1 cellular context compared by ENCODE assay signal in genomic region chr19:16111160-16111908, GRCh38.
TF ChIP-seq lines count a peak whose summit lies in the region.

Gene RAB8A (plus strand): TSS chr19:16111889. CDS start chr19:16111902, 13 bp downstream.

TF ChIP-seq in H1, 55 proteins besides CTCF, POLR2A, EP300 and RAD21:
- TF ChIP-seq HDAC2 (IDR thresholded peaks at IDR 0.05; ENCODE audit: borderline replicate concordance in 1 of 2, low read depth in 2 of 2, low read length in 2 of 2): no peak
- no peak for TF ChIP-seq TAF7 (optimal IDR thresholded peaks at IDR 0.05; ENCODE audit: borderline replicate concordance, low read depth, low read length)
- no peak for TF ChIP-seq EZH2 (IDR thresholded peaks at IDR 0.05; ENCODE audit: low read depth, low read length, severe bottlenecking)
- TF ChIP-seq GABPA (IDR thresholded peaks at IDR 0.05; ENCODE audit: borderline replicate concordance, insufficient read depth, low read length): peak; percentile 46; the same call in 1 of the 2 replicates
- TF ChIP-seq BCL11A (IDR thresholded peaks at IDR 0.05; ENCODE audit: low read depth in 2 of 2, low read length in 2 of 2): no peak
- peak; percentile 98 for TF ChIP-seq E2F6 (IDR thresholded peaks at IDR 0.05)
- TF ChIP-seq ZNF274 (IDR thresholded peaks at IDR 0.05; ENCODE audit: borderline replicate concordance, extremely low read depth, low read length): no peak
- no peak for TF ChIP-seq CTBP2 (IDR thresholded peaks at IDR 0.05; ENCODE audit: borderline replicate concordance, insufficient read depth, insufficient read length, low read length)
- no peak for TF ChIP-seq ATF3 (IDR thresholded peaks at IDR 0.05; ENCODE audit: insufficient read depth, low read depth, low read length)
- TF ChIP-seq ATF2 (IDR thresholded peaks at IDR 0.05; ENCODE audit: low read length): no peak
- no peak for TF ChIP-seq RNF2 (IDR thresholded peaks at IDR 0.05; ENCODE audit: borderline replicate concordance, low read depth, low read length, missing control alignments, poor library complexity, severe bottlenecking)
- TF ChIP-seq ASH2L (IDR thresholded peaks at IDR 0.05; ENCODE audit: low read length): no peak
- TF ChIP-seq PHF8 (conservative IDR thresholded peaks at IDR 0.05; ENCODE audit: low read depth, low read length): no peak; the same call in 1 of the 2 replicates
- no peak for TF ChIP-seq TCF12 (IDR thresholded peaks at IDR 0.05; ENCODE audit: low read depth, low read length)
- TF ChIP-seq RFX5 (IDR thresholded peaks at IDR 0.05; ENCODE audit: borderline replicate concordance, low read depth, low read length): no peak
- no peak for TF ChIP-seq TEAD4 (IDR thresholded peaks at IDR 0.05; ENCODE audit: low read depth, low read length)
- no peak for TF ChIP-seq GTF2F1 (IDR thresholded peaks at IDR 0.05; ENCODE audit: borderline replicate concordance, low read depth, low read length)
- TF ChIP-seq TBP (IDR thresholded peaks at IDR 0.05; ENCODE audit: low read depth, low read length): peak; percentile 74; the same call in 1 of the 2 replicates
- TF ChIP-seq KDM4A (IDR thresholded peaks at IDR 0.05; ENCODE audit: low read depth, low read length, severe bottlenecking): peak; percentile 19
- no peak for TF ChIP-seq SRF (IDR thresholded peaks at IDR 0.05; ENCODE audit: low read depth, low read length)
- TF ChIP-seq SP4 (IDR thresholded peaks at IDR 0.05; ENCODE audit: low read length): peak; percentile 80; the same call in 1 of the 2 replicates
- TF ChIP-seq JUN (IDR thresholded peaks at IDR 0.05; ENCODE audit: low read depth, low read length): no peak
- TF ChIP-seq POLR2AphosphoS5 (IDR thresholded peaks at IDR 0.05; ENCODE audit: low read depth, low read length): peak; percentile 71
- TF ChIP-seq NANOG (IDR thresholded peaks at IDR 0.05; ENCODE audit: insufficient read depth, low read depth, low read length, poor library complexity, severe bottlenecking): no peak
- peak; percentile 92 for TF ChIP-seq CHD2 (IDR thresholded peaks at IDR 0.05; ENCODE audit: low read length)
- no peak for TF ChIP-seq CHD7 (IDR thresholded peaks at IDR 0.05; ENCODE audit: insufficient replicate concordance, low read length)
- TF ChIP-seq BRCA1 (IDR thresholded peaks at IDR 0.05; ENCODE audit: low read depth, low read length): no peak
- TF ChIP-seq YY1 (IDR thresholded peaks at IDR 0.05; ENCODE audit: low read depth, low read length): peak; percentile 73; the same call in 1 of the 2 replicates
- peak; percentile 86 for TF ChIP-seq NRF1 (IDR thresholded peaks at IDR 0.05; ENCODE audit: low read depth, low read length)
- TF ChIP-seq SIRT6 (IDR thresholded peaks at IDR 0.05; ENCODE audit: low read length): no peak
- TF ChIP-seq RBBP5 (IDR thresholded peaks at IDR 0.05; ENCODE audit: borderline replicate concordance, low read depth, low read length): no peak
- peak; percentile 77 for TF ChIP-seq MAX (IDR thresholded peaks at IDR 0.05)
- TF ChIP-seq CBX5 (IDR thresholded peaks at IDR 0.05; ENCODE audit: low read depth, low read length): no peak
- TF ChIP-seq KDM1A (IDR thresholded peaks at IDR 0.05; ENCODE audit: borderline replicate concordance, low read length): no peak
- TF ChIP-seq CBX8 (IDR thresholded peaks at IDR 0.05; ENCODE audit: borderline replicate concordance, low read depth, low read length): no peak
- TF ChIP-seq SIX5 (IDR thresholded peaks at IDR 0.05; ENCODE audit: low read depth, low read length): no peak
- TF ChIP-seq MAFK (IDR thresholded peaks at IDR 0.05; ENCODE audit: low read depth, low read length): no peak
- TF ChIP-seq SP2 (IDR thresholded peaks at IDR 0.05; ENCODE audit: low read length): peak; percentile 67
- TF ChIP-seq TAF1 (IDR thresholded peaks at IDR 0.05; ENCODE audit: low read depth, low read length): peak; percentile 66; the same call in 1 of the 2 replicates
- no peak for TF ChIP-seq KDM5A (IDR thresholded peaks at IDR 0.05; ENCODE audit: low read length)
- peak; percentile 44; the same call in 1 of the 2 replicates for TF ChIP-seq JUND (IDR thresholded peaks at IDR 0.05; ENCODE audit: low read length)
- peak; percentile 8; the same call in 1 of the 2 replicates for TF ChIP-seq EGR1 (IDR thresholded peaks at IDR 0.05; ENCODE audit: borderline replicate concordance, low read depth, low read length)
- no peak for TF ChIP-seq POU5F1 (IDR thresholded peaks at IDR 0.05; ENCODE audit: low read depth, low read length)
- no peak for TF ChIP-seq SAP30 (IDR thresholded peaks at IDR 0.05; ENCODE audit: insufficient read depth, insufficient replicate concordance, low read length)
- TF ChIP-seq USF2 (IDR thresholded peaks at IDR 0.05; ENCODE audit: low read length): no peak; the same call in 1 of the 2 replicates
- peak; percentile 95 for TF ChIP-seq SP1 (IDR thresholded peaks at IDR 0.05; ENCODE audit: low read depth, low read length)
- no peak for TF ChIP-seq SUZ12 (IDR thresholded peaks at IDR 0.05; ENCODE audit: low read length)
- no peak for TF ChIP-seq CHD1 (IDR thresholded peaks at IDR 0.05; ENCODE audit: low read depth, low read length)
- no peak for TF ChIP-seq BACH1 (IDR thresholded peaks at IDR 0.05; ENCODE audit: low read length)
- no peak for TF ChIP-seq CEBPB (IDR thresholded peaks at IDR 0.05; ENCODE audit: low read depth, low read length)
- TF ChIP-seq HDAC6 (IDR thresholded peaks at IDR 0.05; ENCODE audit: low read depth, low read length): no peak
- peak; percentile 95 for TF ChIP-seq CREB1 (IDR thresholded peaks at IDR 0.05)
- 0 out of 2 replicates have a peak, but pooled peaks have one; percentile 2 for TF ChIP-seq FOSL1 (IDR thresholded peaks at IDR 0.05; ENCODE audit: insufficient read depth, low read depth, low read length)
- TF ChIP-seq RXRA (IDR thresholded peaks at IDR 0.05; ENCODE audit: insufficient read depth, low read depth, low read length): no peak
- 0 out of 4 replicates have a peak, but pooled peaks of 1 of the 2 experiments have one; percentile 4 for TF ChIP-seq SIN3A (conservative IDR thresholded peaks at IDR 0.05 in 1 of 2, IDR thresholded peaks at IDR 0.05 in 1 of 2; ENCODE audit: low read depth in 1 of 2, low read length in 2 of 2)
TF ChIP-seq in H1: peak in this region for 18.
